ENCODE assay signal across 8 cellular contexts in genomic region chrX:24838624-24839023, GRCh38.
A peak's percentile ranks its signal among the peaks of the same experiment; 100 is the strongest.
DNase-seq lines count a peak whose midpoint lies in the region; ATAC-seq and TF ChIP-seq lines count a peak whose summit lies in the region.

No MANE protein-coding gene starts in this region.

- TF ChIP-seq POLR2A in stomach (IDR thresholded peaks at IDR 0.05): no peak

- BruUV-seq in PC-3 (replicated peaks; lab: Mats Ljungman, UMichigan): no TSS peak

- intact Hi-C loops in PC-3 (cut with micrococcal nuclease) (loop anchor here (1.0 to 10.0 kb wide), 3 partner anchors 86 to 306 kb away; no protein-coding TSS in a partner anchor), stomach (cut with DNase I; ENCODE audit: low total_unique reads) (no loop called here)

- H3K27ac Mint-ChIP-seq in stimulated activated naive B cell treated with anti-CD40 and anti-IgM and Interleukin-4, amounts not matched to agents 10 μg/mL and 1 μg/mL and 100 μg/mL, for 72 hours: no peak overlapping the region
- H3K27ac Mint-ChIP-seq in WTC11: no peak overlapping the region

- TF ChIP-seq CTCF in BE2C (IDR thresholded peaks at IDR 0.05; ENCODE audit: low read depth, low read length): peak; percentile 42
- TF ChIP-seq CTCF in GM12874 (IDR thresholded peaks at IDR 0.05; ENCODE audit: insufficient read depth, low read depth, low read length): peak; percentile 24; the same call in 1 of the 2 replicates
- peak; percentile 63 for TF ChIP-seq CTCF in PC-3 (conservative IDR thresholded peaks at IDR 0.05; ENCODE audit: low read depth, low read length)
- peak; percentile 21 for TF ChIP-seq CTCF in epithelial cell of esophagus (IDR thresholded peaks at IDR 0.05; ENCODE audit: insufficient read depth, low read depth, low read length, missing control alignments)
- TF ChIP-seq CTCF in stomach (IDR thresholded peaks at IDR 0.05): peak in 3 of 7 experiments; percentile 32 to 41 (median 37)
- no peak for TF ChIP-seq CTCF in WTC11 (IDR thresholded peaks at IDR 0.05)

- no peaks in the 10 kb centered on the region for H3F3A ChIP-seq in PC-3 (ENCODE audit: low read length, unreplicated experiment)

- H3K79me2 ChIP-seq in PC-3 (ENCODE audit: low read length): no peaks in the 10 kb centered on the region

- H3K4me3 ChIP-seq in BE2C (ENCODE audit: low read depth, low read length): no peak overlapping the region
- no peak overlapping the region for H3K4me3 ChIP-seq in PC-3 (ENCODE audit: low read length)
- no peak overlapping the region for H3K4me3 ChIP-seq in epithelial cell of esophagus (ENCODE audit: low read length)
- no peak overlapping the region for H3K4me3 ChIP-seq in stomach

- peak; percentile 17 for DNase-seq in BE2C
- peak; percentile 62 for DNase-seq in PC-3
- peak; percentile 22 for DNase-seq in epithelial cell of esophagus (ENCODE audit: low read depth)
- peak; percentile 33 for DNase-seq in renal cortical epithelial cell (ENCODE audit: low read depth)
- DNase-seq in stimulated activated naive B cell treated with anti-CD40 and anti-IgM and Interleukin-4, amounts not matched to agents 10 μg/mL and 1 μg/mL and 100 μg/mL, for 72 hours: no peak
- no peak for DNase-seq in stomach
- no peak for DNase-seq in WTC11 (ENCODE audit: low spot score)

- H3K9me2 ChIP-seq in PC-3 (replicated peaks; ENCODE audit: low read length): no peaks in the 10 kb centered on the region

- no peak overlapping the region for H2AFZ ChIP-seq in PC-3 (ENCODE audit: low read length)

- H3K27me3 Mint-ChIP-seq in stimulated activated naive B cell treated with anti-CD40 and anti-IgM and Interleukin-4, amounts not matched to agents 10 μg/mL and 1 μg/mL and 100 μg/mL, for 72 hours: no peaks in the 10 kb centered on the region
- H3K27me3 Mint-ChIP-seq in WTC11 (ENCODE audit: low read depth): no peaks in the 10 kb centered on the region

- CTCF ChIA-PET in PC-3 (lab: Charles Lee): interaction anchor here (0.5 to 1.2 kb wide), 11 partner anchors 9 to 1096 kb away, joined by 3 to 6 read pairs (median 3); no protein-coding TSS in a partner anchor
- CTCF ChIA-PET in WTC11 (lab: Charles Lee): interaction anchor here (0.5 to 1.7 kb wide), 31 partner anchors 9 to 443 kb away, joined by 3 to 7 read pairs (median 4); no protein-coding TSS in a partner anchor

- H3K27me3 ChIP-seq in BE2C (no peaks in the 10 kb centered on the region), PC-3 (ENCODE audit: low read length) (no peaks in the 10 kb centered on the region), stomach (no peaks in the 10 kb centered on the region)

- H4K20me1 ChIP-seq in PC-3 (ENCODE audit: low read length): no peaks in the 10 kb centered on the region

- H3K4me2 ChIP-seq in PC-3 (ENCODE audit: low read length): no peak overlapping the region

- H3K4me1 Mint-ChIP-seq in stimulated activated naive B cell treated with anti-CD40 and anti-IgM and Interleukin-4, amounts not matched to agents 10 μg/mL and 1 μg/mL and 100 μg/mL, for 72 hours: peaks cover 0 to 1% of the 10 kb centered on the region in 2 donors
- peaks cover 6% of the 10 kb centered on the region for H3K4me1 Mint-ChIP-seq in WTC11

- POLR2A ChIA-PET in PC-3 (lab: Charles Lee; ENCODE audit: unreplicated experiment): no interaction called here
- POLR2A ChIA-PET in WTC11 (lab: Charles Lee): no interaction called here

- H3K9ac ChIP-seq in PC-3 (ENCODE audit: low read length): no peak overlapping the region

- TF ChIP-seq EP300 in stomach (IDR thresholded peaks at IDR 0.05): no peak

- peaks cover 4 to 7% of the 10 kb centered on the region in 2 donors for H3K36me3 Mint-ChIP-seq in stimulated activated naive B cell treated with anti-CD40 and anti-IgM and Interleukin-4, amounts not matched to agents 10 μg/mL and 1 μg/mL and 100 μg/mL, for 72 hours
- H3K36me3 Mint-ChIP-seq in WTC11: peaks cover 4% of the 10 kb centered on the region; the same call in 1 of the 2 replicates

- no peaks in the 10 kb centered on the region; the same call in 1 of the 2 replicates for H3K4me1 ChIP-seq in BE2C
- no peaks in the 10 kb centered on the region for H3K4me1 ChIP-seq in PC-3 (ENCODE audit: insufficient read depth, low read length)
- H3K4me1 ChIP-seq in stomach: no peaks in the 10 kb centered on the region

- H3K36me3 ChIP-seq in BE2C: peaks cover 3% of the 10 kb centered on the region; the same call in 1 of the 2 replicates
- peaks cover 8% of the 10 kb centered on the region; the same call in 1 of the 2 replicates for H3K36me3 ChIP-seq in PC-3 (ENCODE audit: low read depth, low read length)
- no peaks in the 10 kb centered on the region for H3K36me3 ChIP-seq in stomach

- H3K9me3 Mint-ChIP-seq in stimulated activated naive B cell treated with anti-CD40 and anti-IgM and Interleukin-4, amounts not matched to agents 10 μg/mL and 1 μg/mL and 100 μg/mL, for 72 hours: no peaks in the 10 kb centered on the region
- H3K9me3 Mint-ChIP-seq in WTC11: no peaks in the 10 kb centered on the region

- H3K9me3 ChIP-seq in BE2C: no peaks in the 10 kb centered on the region
- H3K9me3 ChIP-seq in PC-3 (ENCODE audit: low read length): no peaks in the 10 kb centered on the region
- no peaks in the 10 kb centered on the region for H3K9me3 ChIP-seq in stomach

- H3K4me3 Mint-ChIP-seq in stimulated activated naive B cell treated with anti-CD40 and anti-IgM and Interleukin-4, amounts not matched to agents 10 μg/mL and 1 μg/mL and 100 μg/mL, for 72 hours: no peak overlapping the region
- no peak overlapping the region for H3K4me3 Mint-ChIP-seq in WTC11

- no peak overlapping the region for H3K27ac ChIP-seq in PC-3 (ENCODE audit: low read length)
- H3K27ac ChIP-seq in stomach: no peak overlapping the region

- 23 to 59% (median 42%) methylated on average over 3 of the region's 3 CpGs for WGBS in stomach, 5 donors

- ATAC-seq in PC-3 (no peak), WTC11 (no peak)
- ATAC-seq in stimulated activated naive B cell treated with anti-CD40 and anti-IgM and Interleukin-4, amounts not matched to agents 10 μg/mL and 1 μg/mL and 100 μg/mL, for 72 hours (replicated peaks): no peak

TF ChIP-seq in WTC11, 78 proteins besides CTCF, POLR2A, EP300 and RAD21 (continues in another document):
- TF ChIP-seq ZNF281 (CRISPR knock-in tag; IDR thresholded peaks at IDR 0.05) (no peak), STAT6 (CRISPR knock-in tag; conservative IDR thresholded peaks at IDR 0.05; ENCODE audit: low read depth) (no peak), KAT7 (CRISPR knock-in tag; IDR thresholded peaks at IDR 0.05; ENCODE audit: borderline replicate concordance) (no peak), ATF3 (CRISPR knock-in tag; conservative IDR thresholded peaks at IDR 0.05) (no peak), CREB1 (CRISPR knock-in tag; IDR thresholded peaks at IDR 0.05) (no peak), SMAD4 (CRISPR knock-in tag; IDR thresholded peaks at IDR 0.05) (no peak)
- TF ChIP-seq, protein P1, sequence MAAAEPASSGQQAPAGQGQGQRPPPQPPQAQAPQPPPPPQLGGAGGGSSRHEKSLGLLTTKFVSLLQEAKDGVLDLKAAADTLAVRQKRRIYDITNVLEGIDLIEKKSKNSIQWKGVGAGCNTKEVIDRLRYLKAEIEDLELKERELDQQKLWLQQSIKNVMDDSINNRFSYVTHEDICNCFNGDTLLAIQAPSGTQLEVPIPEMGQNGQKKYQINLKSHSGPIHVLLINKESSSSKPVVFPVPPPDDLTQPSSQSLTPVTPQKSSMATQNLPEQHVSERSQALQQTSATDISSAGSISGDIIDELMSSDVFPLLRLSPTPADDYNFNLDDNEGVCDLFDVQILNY (CRISPR knock-in tag; IDR thresholded peaks at IDR 0.05): no peak

Comparison
In these comparisons a context has a peak if more than half of its experiments do, and no peak if none do; other contexts are left out.
1. DNase-seq: peak in BE2C (single experiment), PC-3 (single experiment), epithelial cell of esophagus (single experiment) and renal cortical epithelial cell (single experiment); none in stimulated activated naive B cell treated with anti-CD40 and anti-IgM and Interleukin-4, amounts not matched to agents 10 μg/mL and 1 μg/mL and 100 μg/mL, for 72 hours (single experiment), stomach (single experiment) and WTC11 (single experiment).